7 cellular contexts compared by ENCODE assay signal in genomic region chr2:109666466-109666865, GRCh38. TPM values are rescaled to one million over a fixed set of nuclear protein-coding genes. Genes with fewer than 3 reads are reported as not detected.
"Had no signal": no experiment of that assay in that cellular context is flagged by ENCODE, and none has a peak within 500 bp of the region (broad histone marks: within the 10 kb centered on the region; RNA-seq: fewer than 3 reads in every experiment).

No MANE protein-coding gene starts in this region.

- ATAC-seq: HepG2, K562 had no signal

- H3K4me1 Mint-ChIP-seq: IgD-negative memory B cell had no signal

- H3K4me3 ChIP-seq: K562 had no signal

- H3K27ac Mint-ChIP-seq: IgD-negative memory B cell had no signal

- H3K27ac ChIP-seq: HL-60 had no signal

- H3K4me3 Mint-ChIP-seq: IgD-negative memory B cell had no signal

- H3K36me3 Mint-ChIP-seq: IgD-negative memory B cell had no signal

- DNase-seq: IMR-90, KBM-7, KG1 had no signal

RNA-seq across cellular contexts. Expression of gene SOWAHC, which starts 52.3 kb away (rescaled TPM):
- polyA plus RNA-seq: IgD-negative memory B cell, K562 had no signal

RNA-seq across cellular contexts. Expression of gene SEPTIN10, which starts 52.7 kb away (rescaled TPM):
- polyA plus RNA-seq: K562 had no signal
